ENCODE assay signal across 24 cellular contexts in the genomic region with DNA sequence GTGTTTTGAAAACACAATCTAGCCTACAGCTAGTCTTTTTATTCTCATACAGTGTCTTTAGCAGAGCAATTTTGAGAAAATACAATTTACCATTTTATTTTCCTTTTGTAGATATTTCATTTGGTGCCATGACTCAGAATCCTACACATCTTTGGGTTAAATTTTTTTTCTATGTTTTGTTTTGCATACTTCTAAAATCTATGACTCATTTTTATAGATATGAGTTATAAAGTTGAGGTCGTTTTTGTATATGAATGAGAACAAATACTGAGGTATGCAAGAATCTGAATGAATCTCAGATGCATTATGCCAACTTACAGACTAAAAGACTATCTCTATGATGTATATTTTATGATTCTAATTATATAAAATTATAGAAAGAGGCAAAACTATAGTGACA.
"Had no signal": no experiment of that assay in that cellular context is flagged by ENCODE, and none has a peak within 500 bp of the region (broad histone marks: within the 10 kb centered on the region; RNA-seq: fewer than 3 reads in every experiment).

No MANE protein-coding gene starts in this region.

- DNase-seq: activated CD4-positive, alpha-beta memory T cell treated with anti-CD3 and anti-CD28 coated beads for 36 hours; activated CD4-positive, alpha-beta T cell treated with anti-CD3 and anti-CD28 coated beads for 48 hours; activated CD8-positive, alpha-beta memory T cell treated with anti-CD3 and anti-CD28 coated beads, Interleukin-2, amount 50 U/mL, for 4 hours; activated gamma-delta T cell; activated naive CD4-positive, alpha-beta T cell treated with anti-CD3 and anti-CD28 coated beads, Interleukin-2, amount 10 ng/mL, durations not matched to agents 7 days and 5 days; activated naive CD8-positive, alpha-beta T cell treated with anti-CD3 and anti-CD28 coated beads, Interleukin-2, amount 10 ng/mL, durations not matched to agents 7 days and 5 days; activated T-cell treated with anti-CD3 and anti-CD28 coated beads, Interleukin-2, amount 50 U/mL, for 1 hour; amygdala; dermis blood vessel endothelial cell; effector CD4-positive, alpha-beta T cell; foreskin fibroblast; heart right ventricle; left lung; lower lobe of right lung; mesendoderm; posterior cingulate gyrus; right cardiac atrium; stimulated activated CD4-positive, alpha-beta T cell treated with anti-CD3 and anti-CD28 coated beads, Interleukin-15, amount 100 ng/mL, for 24 hours; stimulated activated CD4-positive, alpha-beta T cell treated with anti-CD3 and anti-CD28 coated beads, Interleukin-2, amount 100 ng/mL, for 24 hours; stimulated activated naive CD4-positive, alpha-beta T cell had no signal

- H3K4me1 ChIP-seq: heart right ventricle, left lung, lower lobe of right lung, tibial nerve had no signal

- H3K9me3 ChIP-seq: lower lobe of right lung had no signal

- H3K27ac ChIP-seq: heart right ventricle, left lung, lower lobe of right lung, tibial nerve, VCaP had no signal

- ATAC-seq: activated CD4-positive, CD25-positive, alpha-beta regulatory T cell treated with anti-CD3 and anti-CD28 coated beads, Interleukin-2, amount 50 U/mL, for 24 hours; heart right ventricle; left lung; lower lobe of right lung; natural killer cell treated with Interleukin-12 subunit alpha and Interleukin-12 subunit beta and Interleukin-15 and Interleukin-18, amount 100 ng/mL, for 72 hours; right cardiac atrium had no signal

- H3K4me3 ChIP-seq: heart right ventricle, left lung, lower lobe of right lung, tibial nerve had no signal

- H3K27me3 ChIP-seq: heart right ventricle, left lung, tibial nerve had no signal

- H3K36me3 ChIP-seq: heart right ventricle, left lung, lower lobe of right lung, tibial nerve had no signal
